Comparison of ENCODE assay signal across 1 cellular context in genomic region chr5:81972496-81972791, GRCh38.
TF ChIP-seq lines count a peak whose summit lies in the region.

No MANE protein-coding gene starts in this region.

TF ChIP-seq in HepG2, 621 proteins besides CTCF, POLR2A, EP300 and RAD21 (continued from another document and continues in another):
- no peak for TF ChIP-seq MBNL3 (CRISPR knock-in tag; conservative IDR thresholded peaks at IDR 0.05)
- TF ChIP-seq, protein P1, sequence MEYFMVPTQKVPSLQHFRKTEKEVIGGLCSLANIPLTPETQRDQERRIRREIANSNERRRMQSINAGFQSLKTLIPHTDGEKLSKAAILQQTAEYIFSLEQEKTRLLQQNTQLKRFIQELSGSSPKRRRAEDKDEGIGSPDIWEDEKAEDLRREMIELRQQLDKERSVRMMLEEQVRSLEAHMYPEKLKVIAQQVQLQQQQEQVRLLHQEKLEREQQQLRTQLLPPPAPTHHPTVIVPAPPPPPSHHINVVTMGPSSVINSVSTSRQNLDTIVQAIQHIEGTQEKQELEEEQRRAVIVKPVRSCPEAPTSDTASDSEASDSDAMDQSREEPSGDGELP (IDR thresholded peaks at IDR 0.05; ENCODE audit: borderline replicate concordance, low read depth) = no peak
- TF ChIP-seq ZNF513 (CRISPR knock-in tag; conservative IDR thresholded peaks at IDR 0.05) = no peak
- TF ChIP-seq ZNF552 (CRISPR knock-in tag; IDR thresholded peaks at IDR 0.05; ENCODE audit: borderline replicate concordance) = no peak
- no peak for TF ChIP-seq PRDM15 (CRISPR knock-in tag; IDR thresholded peaks at IDR 0.05)
- no peak for TF ChIP-seq ZUFSP (CRISPR knock-in tag; IDR thresholded peaks at IDR 0.05; ENCODE audit: borderline replicate concordance)
- 0 out of 2 replicates have a peak, but pooled peaks have one; percentile 5 for TF ChIP-seq KLF15 (CRISPR knock-in tag; IDR thresholded peaks at IDR 0.05; ENCODE audit: borderline replicate concordance)
- no peak for TF ChIP-seq ZNF34 (CRISPR knock-in tag; IDR thresholded peaks at IDR 0.05; ENCODE audit: borderline replicate concordance)
- no peak for TF ChIP-seq HCFC1 (IDR thresholded peaks at IDR 0.05; ENCODE audit: low read depth, low read length)
- no peak for TF ChIP-seq USF2 (IDR thresholded peaks at IDR 0.05; ENCODE audit: low read depth, low read length)
- 0 out of 2 replicates have a peak, but pooled peaks have one; percentile 26 for TF ChIP-seq USF2 (CRISPR knock-in tag; IDR thresholded peaks at IDR 0.05; ENCODE audit: borderline replicate concordance)
- peak; percentile 16; the same call in 1 of the 2 replicates for TF ChIP-seq ZBED4 (CRISPR knock-in tag; IDR thresholded peaks at IDR 0.05; ENCODE audit: borderline replicate concordance)
- no peak for TF ChIP-seq ZFP36L2 (CRISPR knock-in tag; IDR thresholded peaks at IDR 0.05)
- no peak for TF ChIP-seq ZSCAN9 (CRISPR knock-in tag; IDR thresholded peaks at IDR 0.05; ENCODE audit: borderline replicate concordance)
- TF ChIP-seq ZNF564 (CRISPR knock-in tag; IDR thresholded peaks at IDR 0.05) = no peak
- TF ChIP-seq, protein P2, sequence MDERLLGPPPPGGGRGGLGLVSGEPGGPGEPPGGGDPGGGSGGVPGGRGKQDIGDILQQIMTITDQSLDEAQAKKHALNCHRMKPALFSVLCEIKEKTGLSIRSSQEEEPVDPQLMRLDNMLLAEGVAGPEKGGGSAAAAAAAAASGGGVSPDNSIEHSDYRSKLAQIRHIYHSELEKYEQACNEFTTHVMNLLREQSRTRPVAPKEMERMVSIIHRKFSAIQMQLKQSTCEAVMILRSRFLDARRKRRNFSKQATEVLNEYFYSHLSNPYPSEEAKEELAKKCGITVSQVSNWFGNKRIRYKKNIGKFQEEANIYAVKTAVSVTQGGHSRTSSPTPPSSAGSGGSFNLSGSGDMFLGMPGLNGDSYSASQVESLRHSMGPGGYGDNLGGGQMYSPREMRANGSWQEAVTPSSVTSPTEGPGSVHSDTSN (CRISPR knock-in tag; IDR thresholded peaks at IDR 0.05) = no peak
- TF ChIP-seq NFATC3 (CRISPR knock-in tag; IDR thresholded peaks at IDR 0.05) = no peak
- TF ChIP-seq SP4 (CRISPR knock-in tag; IDR thresholded peaks at IDR 0.05) = no peak
- peak; percentile 43; the same call in 1 of the 2 replicates for TF ChIP-seq ZNF605 (CRISPR knock-in tag; IDR thresholded peaks at IDR 0.05)
- TF ChIP-seq TCF7 (IDR thresholded peaks at IDR 0.05; ENCODE audit: low read depth) = no peak
- no peak for TF ChIP-seq ATF2 (CRISPR knock-in tag; IDR thresholded peaks at IDR 0.05)
- no peak for TF ChIP-seq NCOA2 (CRISPR knock-in tag; IDR thresholded peaks at IDR 0.05)
- 0 out of 2 replicates have a peak, but pooled peaks have one; percentile 17 for TF ChIP-seq ZNF724P (CRISPR knock-in tag; IDR thresholded peaks at IDR 0.05; ENCODE audit: borderline replicate concordance)
- TF ChIP-seq ZNF543 (CRISPR knock-in tag; IDR thresholded peaks at IDR 0.05) = no peak
- TF ChIP-seq, protein P3, sequence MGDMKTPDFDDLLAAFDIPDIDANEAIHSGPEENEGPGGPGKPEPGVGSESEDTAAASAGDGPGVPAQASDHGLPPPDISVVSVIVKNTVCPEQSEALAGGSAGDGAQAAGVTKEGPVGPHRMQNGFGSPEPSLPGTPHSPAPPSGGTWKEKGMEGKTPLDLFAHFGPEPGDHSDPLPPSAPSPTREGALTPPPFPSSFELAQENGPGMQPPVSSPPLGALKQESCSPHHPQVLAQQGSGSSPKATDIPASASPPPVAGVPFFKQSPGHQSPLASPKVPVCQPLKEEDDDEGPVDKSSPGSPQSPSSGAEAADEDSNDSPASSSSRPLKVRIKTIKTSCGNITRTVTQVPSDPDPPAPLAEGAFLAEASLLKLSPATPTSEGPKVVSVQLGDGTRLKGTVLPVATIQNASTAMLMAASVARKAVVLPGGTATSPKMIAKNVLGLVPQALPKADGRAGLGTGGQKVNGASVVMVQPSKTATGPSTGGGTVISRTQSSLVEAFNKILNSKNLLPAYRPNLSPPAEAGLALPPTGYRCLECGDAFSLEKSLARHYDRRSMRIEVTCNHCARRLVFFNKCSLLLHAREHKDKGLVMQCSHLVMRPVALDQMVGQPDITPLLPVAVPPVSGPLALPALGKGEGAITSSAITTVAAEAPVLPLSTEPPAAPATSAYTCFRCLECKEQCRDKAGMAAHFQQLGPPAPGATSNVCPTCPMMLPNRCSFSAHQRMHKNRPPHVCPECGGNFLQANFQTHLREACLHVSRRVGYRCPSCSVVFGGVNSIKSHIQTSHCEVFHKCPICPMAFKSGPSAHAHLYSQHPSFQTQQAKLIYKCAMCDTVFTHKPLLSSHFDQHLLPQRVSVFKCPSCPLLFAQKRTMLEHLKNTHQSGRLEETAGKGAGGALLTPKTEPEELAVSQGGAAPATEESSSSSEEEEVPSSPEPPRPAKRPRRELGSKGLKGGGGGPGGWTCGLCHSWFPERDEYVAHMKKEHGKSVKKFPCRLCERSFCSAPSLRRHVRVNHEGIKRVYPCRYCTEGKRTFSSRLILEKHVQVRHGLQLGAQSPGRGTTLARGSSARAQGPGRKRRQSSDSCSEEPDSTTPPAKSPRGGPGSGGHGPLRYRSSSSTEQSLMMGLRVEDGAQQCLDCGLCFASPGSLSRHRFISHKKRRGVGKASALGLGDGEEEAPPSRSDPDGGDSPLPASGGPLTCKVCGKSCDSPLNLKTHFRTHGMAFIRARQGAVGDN (CRISPR knock-in tag; IDR thresholded peaks at IDR 0.05) = no peak; the same call in 1 of the 2 replicates
- TF ChIP-seq ZNF124 (CRISPR knock-in tag; IDR thresholded peaks at IDR 0.05) = no peak
- no peak; the same call in 1 of the 2 replicates for TF ChIP-seq SAP130 (CRISPR knock-in tag; IDR thresholded peaks at IDR 0.05; ENCODE audit: low read depth)
- no peak for TF ChIP-seq TCF7L2 (IDR thresholded peaks at IDR 0.05; ENCODE audit: low read depth, low read length)
- TF ChIP-seq POLR2AphosphoS2 (IDR thresholded peaks at IDR 0.05; ENCODE audit: low read depth, low read length) = no peak
- no peak for TF ChIP-seq TOPORS (CRISPR knock-in tag; IDR thresholded peaks at IDR 0.05)
- TF ChIP-seq GMEB2 (CRISPR knock-in tag; IDR thresholded peaks at IDR 0.05; ENCODE audit: low read depth) = no peak
- TF ChIP-seq FOSL2 (CRISPR knock-in tag; IDR thresholded peaks at IDR 0.05) = no peak
- no peak for TF ChIP-seq ZNF230 (CRISPR knock-in tag; IDR thresholded peaks at IDR 0.05)
- no peak for TF ChIP-seq FOXK1 (CRISPR knock-in tag; IDR thresholded peaks at IDR 0.05; ENCODE audit: borderline replicate concordance, low read depth)
- no peak for TF ChIP-seq ZNF737 (CRISPR knock-in tag; IDR thresholded peaks at IDR 0.05; ENCODE audit: borderline replicate concordance)
- TF ChIP-seq TBX2 (CRISPR knock-in tag; IDR thresholded peaks at IDR 0.05; ENCODE audit: borderline replicate concordance) = no peak
